In the genomic region with DNA sequence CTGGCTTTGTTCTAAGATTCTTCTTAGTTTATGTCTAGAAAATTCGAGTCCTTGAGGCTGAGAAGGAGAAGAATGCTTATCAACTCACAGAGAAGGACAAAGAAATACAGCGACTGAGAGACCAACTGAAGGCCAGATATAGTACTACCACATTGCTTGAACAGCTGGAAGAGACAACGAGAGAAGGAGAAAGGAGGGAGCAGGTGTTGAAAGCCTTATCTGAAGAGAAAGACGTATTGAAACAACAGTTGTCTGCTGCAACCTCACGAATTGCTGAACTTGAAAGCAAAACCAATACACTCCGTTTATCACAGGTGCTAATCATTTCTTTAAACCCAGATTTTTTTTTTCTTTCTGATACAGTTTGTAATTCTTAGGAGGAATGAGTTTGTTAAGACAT, we compare ENCODE assay signal across 11 cellular contexts. TPM values are rescaled to one million over a fixed set of nuclear protein-coding genes. Genes with fewer than 3 reads are reported as not detected.
A peak's percentile ranks its signal among the peaks of the same experiment; 100 is the strongest.
DNase-seq lines count a peak whose midpoint lies in the region; ATAC-seq and TF ChIP-seq lines count a peak whose summit lies in the region.
"Had no signal": no experiment of that assay in that cellular context is flagged by ENCODE, and none has a peak within 500 bp of the region (broad histone marks: within the 10 kb centered on the region; RNA-seq: fewer than 3 reads in every experiment).

No MANE protein-coding gene starts in this region.

- H3K27ac Mint-ChIP-seq in activated CD4-positive, alpha-beta T cell treated with anti-CD3 and anti-CD28 coated beads for 36 hours: peak overlapping the region; percentile 27

- peaks cover 55% of the 10 kb centered on the region for H3K36me3 Mint-ChIP-seq in activated CD4-positive, alpha-beta T cell treated with anti-CD3 and anti-CD28 coated beads for 36 hours (ENCODE audit: low read depth)

- H3K27me3 Mint-ChIP-seq in activated CD4-positive, alpha-beta T cell treated with anti-CD3 and anti-CD28 coated beads for 36 hours: no peaks in the 10 kb centered on the region

- intact Hi-C loops in activated CD4-positive, alpha-beta T cell treated with anti-CD3 and anti-CD28 coated beads for 36 hours (cut with DNase I, micrococcal nuclease): no loop called here

- H3K4me1 ChIP-seq in foreskin keratinocyte: no peaks in the 10 kb centered on the region

- no peaks in the 10 kb centered on the region for H3K9me3 Mint-ChIP-seq in activated CD4-positive, alpha-beta T cell treated with anti-CD3 and anti-CD28 coated beads for 36 hours (ENCODE audit: low read depth)

- CTCF ChIA-PET in activated CD4-positive, alpha-beta T cell treated with anti-CD3 and anti-CD28 coated beads for 36 hours (lab: Charles Lee): interaction anchor here (0.7 to 4.8 kb wide), 7 partner anchors 8 to 132 kb away, joined by 3 to 45 read pairs (median 6); a partner anchor contains a TSS

- peak; percentile 79 for ATAC-seq in activated CD4-positive, alpha-beta T cell treated with anti-CD3 and anti-CD28 coated beads for 36 hours
- ATAC-seq in GM21528 (IDR thresholded peaks at IDR 0.05; ENCODE audit: low FRiP score, unreplicated experiment) (peak; percentile 71), HG03442 (IDR thresholded peaks at IDR 0.05; ENCODE audit: unreplicated experiment) (peak; percentile 89), foreskin keratinocyte (no peak), HG03378 (IDR thresholded peaks at IDR 0.05; ENCODE audit: unreplicated experiment) (no peak)

- no peak for DNase-seq in activated CD4-positive, alpha-beta T cell treated with anti-CD3 and anti-CD28 coated beads for 36 hours
- no peak for DNase-seq in activated CD4-positive, alpha-beta T cell treated with anti-CD3 and anti-CD28 coated beads, Interleukin-2, amount 50 U/mL, for 48 hours
- peak; percentile 83 for DNase-seq in myocyte (ENCODE audit: low read depth)
- no peak for DNase-seq in NCI-H2196 (lab: John Stamatoyannopoulos, UW; ENCODE audit: unreplicated experiment)
- DNase-seq in foreskin keratinocyte: no peak
- DNase-seq: ACHN; activated effector memory CD4-positive, alpha-beta T cell treated with Interleukin-2 at 50 U/mL for 16 hours; SW 1271 had no signal

- no peak for TF ChIP-seq CTCF in foreskin keratinocyte (conservative IDR thresholded peaks at IDR 0.05)

- POLR2A ChIA-PET in activated CD4-positive, alpha-beta T cell treated with anti-CD3 and anti-CD28 coated beads for 36 hours (lab: Charles Lee): interaction anchor here (0.7 kb wide), 1 partner anchor 41 kb away, joined by 4 read pairs; no protein-coding TSS in a partner anchor

- H3K27me3 ChIP-seq in foreskin keratinocyte: no peaks in the 10 kb centered on the region

- H3K4me3 Mint-ChIP-seq in activated CD4-positive, alpha-beta T cell treated with anti-CD3 and anti-CD28 coated beads for 36 hours: no peak overlapping the region

- H3K4me1 Mint-ChIP-seq in activated CD4-positive, alpha-beta T cell treated with anti-CD3 and anti-CD28 coated beads for 36 hours: peaks cover 45% of the 10 kb centered on the region

- H3K27ac ChIP-seq in foreskin keratinocyte: no peak overlapping the region

RNA-seq across cellular contexts. Expression of a gene that starts 6.7 kb away (rescaled TPM):
- total RNA-seq in activated CD4-positive, alpha-beta T cell treated with anti-CD3 and anti-CD28 coated beads for 36 hours: 10 to 100 TPM; 67.8 to 76.0 TPM
- total RNA-seq in myocyte (2.1 and 3.0 TPM in 2 replicates), foreskin keratinocyte (58.5 and 78.4 TPM in 2 replicates)
- 0.29 TPM for polyA plus RNA-seq in myocyte (2012)
- 28.2 and 42.3 TPM in 2 replicates for polyA plus RNA-seq in foreskin keratinocyte

RNA-seq across cellular contexts. Expression of a gene that starts 20.9 kb away (rescaled TPM):
- total RNA-seq in activated CD4-positive, alpha-beta T cell treated with anti-CD3 and anti-CD28 coated beads for 36 hours: 10 to 100 TPM; 37.8 to 40.0 TPM
- total RNA-seq in myocyte (249 and 264 TPM in 2 replicates), foreskin keratinocyte (227 and 235 TPM in 2 replicates)
- 174 TPM for polyA plus RNA-seq in myocyte (2012)
- polyA plus RNA-seq in foreskin keratinocyte: 56.1 and 63.0 TPM in 2 replicates

Comparison
In these comparisons a context has a peak if more than half of its experiments do, and no peak if none do; other contexts are left out.
1. ATAC-seq: peak in activated CD4-positive, alpha-beta T cell treated with anti-CD3 and anti-CD28 coated beads for 36 hours (single experiment), GM21528 (single experiment) and HG03442 (single experiment); none in foreskin keratinocyte (single experiment) and HG03378 (single experiment).
2. RNA of a gene that starts 6.7 kb away (total RNA-seq): 58.5 to 78.4 TPM in foreskin keratinocyte and 67.8 to 76.0 TPM in activated CD4-positive, alpha-beta T cell treated with anti-CD3 and anti-CD28 coated beads for 36 hours; 2.1 to 3.0 TPM in myocyte; every median in the first group is over 10 times any median in the second.